In genomic region chr2:38301969-38302702, GRCh38 we compare ENCODE assay signal across 15 cellular contexts.
A peak's percentile ranks its signal among the peaks of the same experiment; 100 is the strongest.
DNase-seq lines count a peak whose midpoint lies in the region; ATAC-seq and TF ChIP-seq lines count a peak whose summit lies in the region.
"Had no signal": no experiment of that assay in that cellular context is flagged by ENCODE, and none has a peak within 500 bp of the region (broad histone marks: within the 10 kb centered on the region; RNA-seq: fewer than 3 reads in every experiment).

No MANE protein-coding gene starts in this region.

- H3K9me3 Mint-ChIP-seq in activated T-cell treated with anti-CD3 and anti-CD28 coated beads, Interleukin-2, amount 50 U/mL, for 72 hours = no peaks in the 10 kb centered on the region
- H3K9me3 Mint-ChIP-seq in activated T-cell treated with anti-CD3 and anti-CD28 coated beads, Interleukin-2, amount 50 U/mL, for 4 hours = no peaks in the 10 kb centered on the region
- H3K9me3 Mint-ChIP-seq in stimulated activated memory B cell treated with anti-CD40 and anti-IgM and Interleukin-4, amounts not matched to agents 10 μg/mL and 1 μg/mL and 100 μg/mL, for 72 hours = peaks cover 2% of the 10 kb centered on the region
- H3K9me3 Mint-ChIP-seq: activated CD4-positive, alpha-beta memory T cell treated with anti-CD3 and anti-CD28 coated beads for 36 hours; T-helper 2 cell treated with Interferon-gamma antibody and Interleukin-4, amounts not matched to agents 5 μg/mL and 100 μg/mL, for 36 hours had no signal

- H3K4me3 ChIP-seq in HUES6 (ENCODE audit: low read depth, low read length) (no peak overlapping the region), epithelial cell of esophagus (ENCODE audit: low read length) (no peak overlapping the region)

- H3K27ac ChIP-seq in HUES6 (ENCODE audit: low read depth, low read length) = 0 out of 2 replicates have a peak overlapping the region, but pooled peaks have one; percentile 5
- H3K27ac ChIP-seq: parathyroid adenoma had no signal

- peak; percentile 56 to 66 for ATAC-seq in activated T-cell treated with anti-CD3 and anti-CD28 coated beads, Interleukin-2, amount 50 U/mL, for 72 hours (replicated peaks in 1 of 2)
- ATAC-seq in activated T-cell treated with anti-CD3 and anti-CD28 coated beads, Interleukin-2, amount 50 U/mL, for 4 hours = no peak
- peak; percentile 24 for ATAC-seq in stimulated activated memory B cell treated with anti-CD40 and anti-IgM and Interleukin-4, amounts not matched to agents 10 μg/mL and 1 μg/mL and 100 μg/mL, for 72 hours

- no peak for DNase-seq in activated T-cell treated with anti-CD3 and anti-CD28 coated beads, Interleukin-2, amount 50 U/mL, for 72 hours
- no peak for DNase-seq in activated T-cell treated with anti-CD3 and anti-CD28 coated beads, Interleukin-2, amount 50 U/mL, for 4 hours
- DNase-seq in epithelial cell of esophagus (ENCODE audit: low read depth) = peak; percentile 47
- DNase-seq in MV-4-11 (lab: John Stamatoyannopoulos, UW) = no peak
- DNase-seq in putamen (ENCODE audit: low spot score) = no peak
- no peak for DNase-seq in stimulated activated CD4-positive, alpha-beta T cell treated with anti-CD3 and anti-CD28 coated beads, Interleukin-15, amount 100 ng/mL, for 24 hours
- DNase-seq: DMS 273 treated with DMSO at 0.1 percent for 48 hours, mesenchymal stem cell, NCI-H2171 treated with DMSO at 0.1 percent for 48 hours had no signal

- H3K36me3 ChIP-seq in HUES6 (ENCODE audit: control insufficient read depth, insufficient read depth, low read length) = peaks cover 46% of the 10 kb centered on the region

- no peaks in the 10 kb centered on the region for H3K9me3 ChIP-seq in HUES6 (ENCODE audit: control insufficient read depth, insufficient read depth, low read depth, low read length)

- no peak overlapping the region for H3K4me3 Mint-ChIP-seq in activated T-cell treated with anti-CD3 and anti-CD28 coated beads, Interleukin-2, amount 50 U/mL, for 72 hours
- no peak overlapping the region for H3K4me3 Mint-ChIP-seq in activated T-cell treated with anti-CD3 and anti-CD28 coated beads, Interleukin-2, amount 50 U/mL, for 4 hours
- no peak overlapping the region for H3K4me3 Mint-ChIP-seq in stimulated activated memory B cell treated with anti-CD40 and anti-IgM and Interleukin-4, amounts not matched to agents 10 μg/mL and 1 μg/mL and 100 μg/mL, for 72 hours
- H3K4me3 Mint-ChIP-seq: activated CD4-positive, alpha-beta memory T cell treated with anti-CD3 and anti-CD28 coated beads for 36 hours; activated naive CD8-positive, alpha-beta T cell; T-helper 2 cell treated with Interferon-gamma antibody and Interleukin-4, amounts not matched to agents 5 μg/mL and 100 μg/mL, for 36 hours had no signal

- peaks cover 11 to 35% of the 10 kb centered on the region in 2 donors for H3K36me3 Mint-ChIP-seq in activated T-cell treated with anti-CD3 and anti-CD28 coated beads, Interleukin-2, amount 50 U/mL, for 72 hours (ENCODE audit: insufficient read depth in 2 of 2)
- peaks cover 58% of the 10 kb centered on the region for H3K36me3 Mint-ChIP-seq in activated T-cell treated with anti-CD3 and anti-CD28 coated beads, Interleukin-2, amount 50 U/mL, for 4 hours (ENCODE audit: insufficient read depth)
- H3K36me3 Mint-ChIP-seq in stimulated activated memory B cell treated with anti-CD40 and anti-IgM and Interleukin-4, amounts not matched to agents 10 μg/mL and 1 μg/mL and 100 μg/mL, for 72 hours = peaks cover 85% of the 10 kb centered on the region

- H3K27me3 ChIP-seq in HUES6 (ENCODE audit: control insufficient read depth, insufficient read depth, low read length) = no peaks in the 10 kb centered on the region

- H3K27me3 Mint-ChIP-seq in activated T-cell treated with anti-CD3 and anti-CD28 coated beads, Interleukin-2, amount 50 U/mL, for 72 hours (ENCODE audit: low read depth) = no peaks in the 10 kb centered on the region
- H3K27me3 Mint-ChIP-seq in activated T-cell treated with anti-CD3 and anti-CD28 coated beads, Interleukin-2, amount 50 U/mL, for 4 hours (ENCODE audit: low read depth) = no peaks in the 10 kb centered on the region
- no peaks in the 10 kb centered on the region for H3K27me3 Mint-ChIP-seq in stimulated activated memory B cell treated with anti-CD40 and anti-IgM and Interleukin-4, amounts not matched to agents 10 μg/mL and 1 μg/mL and 100 μg/mL, for 72 hours
- H3K27me3 Mint-ChIP-seq: activated CD4-positive, alpha-beta memory T cell treated with anti-CD3 and anti-CD28 coated beads for 36 hours; activated naive CD8-positive, alpha-beta T cell had no signal

- peaks cover 37% of the 10 kb centered on the region for H3K4me1 Mint-ChIP-seq in activated T-cell treated with anti-CD3 and anti-CD28 coated beads, Interleukin-2, amount 50 U/mL, for 72 hours (ENCODE audit: low read depth)
- H3K4me1 Mint-ChIP-seq in activated T-cell treated with anti-CD3 and anti-CD28 coated beads, Interleukin-2, amount 50 U/mL, for 4 hours (ENCODE audit: low read depth) = peaks cover 26% of the 10 kb centered on the region
- peaks cover 38% of the 10 kb centered on the region for H3K4me1 Mint-ChIP-seq in stimulated activated memory B cell treated with anti-CD40 and anti-IgM and Interleukin-4, amounts not matched to agents 10 μg/mL and 1 μg/mL and 100 μg/mL, for 72 hours

- TF ChIP-seq CTCF in epithelial cell of esophagus (IDR thresholded peaks at IDR 0.05; ENCODE audit: insufficient read depth, low read depth, low read length, missing control alignments) = no peak

- no peak overlapping the region for H3K27ac Mint-ChIP-seq in activated T-cell treated with anti-CD3 and anti-CD28 coated beads, Interleukin-2, amount 50 U/mL, for 72 hours
- H3K27ac Mint-ChIP-seq in stimulated activated memory B cell treated with anti-CD40 and anti-IgM and Interleukin-4, amounts not matched to agents 10 μg/mL and 1 μg/mL and 100 μg/mL, for 72 hours = peak overlapping the region; percentile 56
- H3K27ac Mint-ChIP-seq: activated CD4-positive, alpha-beta memory T cell treated with anti-CD3 and anti-CD28 coated beads for 36 hours; T-helper 2 cell treated with Interferon-gamma antibody and Interleukin-4, amounts not matched to agents 5 μg/mL and 100 μg/mL, for 36 hours had no signal

- H3K9ac ChIP-seq in HUES6 (ENCODE audit: low read length) = no peak overlapping the region
- H3K9ac ChIP-seq: parathyroid adenoma had no signal

- peaks cover 19% of the 10 kb centered on the region for H3K4me1 ChIP-seq in HUES6 (ENCODE audit: control insufficient read depth, insufficient read depth, low read length)
- H3K4me1 ChIP-seq: parathyroid adenoma had no signal

Comparison
In these comparisons a context has a peak if more than half of its experiments do, and no peak if none do; other contexts are left out.
1. ATAC-seq: peak in activated T-cell treated with anti-CD3 and anti-CD28 coated beads, Interleukin-2, amount 50 U/mL, for 72 hours (2 of 2) and stimulated activated memory B cell treated with anti-CD40 and anti-IgM and Interleukin-4, amounts not matched to agents 10 μg/mL and 1 μg/mL and 100 μg/mL, for 72 hours (single experiment); none in activated T-cell treated with anti-CD3 and anti-CD28 coated beads, Interleukin-2, amount 50 U/mL, for 4 hours (0 of 2).